Comparison of ENCODE assay signal across 1 cellular context in the genomic region with DNA sequence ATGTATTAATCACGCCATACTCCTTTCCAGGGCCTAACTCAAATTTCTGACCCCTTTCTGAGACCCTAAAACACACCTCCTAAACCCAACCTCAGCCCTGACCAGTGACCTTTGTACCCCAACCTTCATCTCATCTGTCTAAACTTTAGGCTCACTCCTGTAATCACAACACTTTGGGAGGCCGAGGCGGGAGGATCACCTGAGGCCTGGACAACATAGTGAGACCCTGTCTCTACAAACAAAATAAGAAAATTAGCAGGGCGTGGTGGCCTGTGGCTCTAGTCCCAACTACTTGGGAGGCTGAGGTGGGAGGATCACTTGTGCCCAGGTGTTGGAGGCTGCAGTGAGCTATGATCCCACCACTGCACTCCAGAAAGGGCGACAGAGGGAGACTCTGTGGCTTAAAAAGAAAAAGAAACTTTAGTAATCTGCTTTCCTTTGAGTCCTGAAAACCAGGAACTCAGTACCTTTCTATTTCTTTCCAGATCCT.
TF ChIP-seq lines count a peak whose summit lies in the region.

No MANE protein-coding gene starts in this region.

TF ChIP-seq in HepG2, 621 proteins besides CTCF, POLR2A, EP300 and RAD21:
- TF ChIP-seq ELF1 (CRISPR knock-in tag; IDR thresholded peaks at IDR 0.05) (no peak), NFYC (CRISPR knock-in tag; IDR thresholded peaks at IDR 0.05) (no peak), CC2D1A (CRISPR knock-in tag; IDR thresholded peaks at IDR 0.05) (no peak), MEF2D (CRISPR knock-in tag; IDR thresholded peaks at IDR 0.05) (no peak), ZNF678 (CRISPR knock-in tag; IDR thresholded peaks at IDR 0.05) (no peak), ZSCAN21 (CRISPR knock-in tag; IDR thresholded peaks at IDR 0.05; ENCODE audit: borderline replicate concordance) (no peak), ADNP (CRISPR knock-in tag; IDR thresholded peaks at IDR 0.05) (0 out of 2 replicates have a peak, but pooled peaks have one; percentile 28), PAX8 (CRISPR knock-in tag; IDR thresholded peaks at IDR 0.05; ENCODE audit: borderline replicate concordance) (no peak), MBD4 (IDR thresholded peaks at IDR 0.05; ENCODE audit: borderline replicate concordance, low read length) (no peak), PTBP1 (IDR thresholded peaks at IDR 0.05; ENCODE audit: low read depth, low read length, poor library complexity, severe bottlenecking) (no peak), ZNF121 (CRISPR knock-in tag; IDR thresholded peaks at IDR 0.05) (peak; percentile 95)
- TF ChIP-seq, protein P1, sequence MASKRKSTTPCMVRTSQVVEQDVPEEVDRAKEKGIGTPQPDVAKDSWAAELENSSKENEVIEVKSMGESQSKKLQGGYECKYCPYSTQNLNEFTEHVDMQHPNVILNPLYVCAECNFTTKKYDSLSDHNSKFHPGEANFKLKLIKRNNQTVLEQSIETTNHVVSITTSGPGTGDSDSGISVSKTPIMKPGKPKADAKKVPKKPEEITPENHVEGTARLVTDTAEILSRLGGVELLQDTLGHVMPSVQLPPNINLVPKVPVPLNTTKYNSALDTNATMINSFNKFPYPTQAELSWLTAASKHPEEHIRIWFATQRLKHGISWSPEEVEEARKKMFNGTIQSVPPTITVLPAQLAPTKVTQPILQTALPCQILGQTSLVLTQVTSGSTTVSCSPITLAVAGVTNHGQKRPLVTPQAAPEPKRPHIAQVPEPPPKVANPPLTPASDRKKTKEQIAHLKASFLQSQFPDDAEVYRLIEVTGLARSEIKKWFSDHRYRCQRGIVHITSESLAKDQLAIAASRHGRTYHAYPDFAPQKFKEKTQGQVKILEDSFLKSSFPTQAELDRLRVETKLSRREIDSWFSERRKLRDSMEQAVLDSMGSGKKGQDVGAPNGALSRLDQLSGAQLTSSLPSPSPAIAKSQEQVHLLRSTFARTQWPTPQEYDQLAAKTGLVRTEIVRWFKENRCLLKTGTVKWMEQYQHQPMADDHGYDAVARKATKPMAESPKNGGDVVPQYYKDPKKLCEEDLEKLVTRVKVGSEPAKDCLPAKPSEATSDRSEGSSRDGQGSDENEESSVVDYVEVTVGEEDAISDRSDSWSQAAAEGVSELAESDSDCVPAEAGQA (IDR thresholded peaks at IDR 0.05; ENCODE audit: low read depth), result no peak
- TF ChIP-seq, protein P1 (CRISPR knock-in tag; IDR thresholded peaks at IDR 0.05; ENCODE audit: borderline replicate concordance), result no peak
- TF ChIP-seq, protein P2, sequence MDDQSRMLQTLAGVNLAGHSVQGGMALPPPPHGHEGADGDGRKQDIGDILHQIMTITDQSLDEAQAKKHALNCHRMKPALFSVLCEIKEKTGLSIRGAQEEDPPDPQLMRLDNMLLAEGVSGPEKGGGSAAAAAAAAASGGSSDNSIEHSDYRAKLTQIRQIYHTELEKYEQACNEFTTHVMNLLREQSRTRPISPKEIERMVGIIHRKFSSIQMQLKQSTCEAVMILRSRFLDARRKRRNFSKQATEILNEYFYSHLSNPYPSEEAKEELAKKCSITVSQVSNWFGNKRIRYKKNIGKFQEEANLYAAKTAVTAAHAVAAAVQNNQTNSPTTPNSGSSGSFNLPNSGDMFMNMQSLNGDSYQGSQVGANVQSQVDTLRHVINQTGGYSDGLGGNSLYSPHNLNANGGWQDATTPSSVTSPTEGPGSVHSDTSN (CRISPR knock-in tag; IDR thresholded peaks at IDR 0.05; ENCODE audit: borderline replicate concordance), result no peak
- TF ChIP-seq, protein P3, sequence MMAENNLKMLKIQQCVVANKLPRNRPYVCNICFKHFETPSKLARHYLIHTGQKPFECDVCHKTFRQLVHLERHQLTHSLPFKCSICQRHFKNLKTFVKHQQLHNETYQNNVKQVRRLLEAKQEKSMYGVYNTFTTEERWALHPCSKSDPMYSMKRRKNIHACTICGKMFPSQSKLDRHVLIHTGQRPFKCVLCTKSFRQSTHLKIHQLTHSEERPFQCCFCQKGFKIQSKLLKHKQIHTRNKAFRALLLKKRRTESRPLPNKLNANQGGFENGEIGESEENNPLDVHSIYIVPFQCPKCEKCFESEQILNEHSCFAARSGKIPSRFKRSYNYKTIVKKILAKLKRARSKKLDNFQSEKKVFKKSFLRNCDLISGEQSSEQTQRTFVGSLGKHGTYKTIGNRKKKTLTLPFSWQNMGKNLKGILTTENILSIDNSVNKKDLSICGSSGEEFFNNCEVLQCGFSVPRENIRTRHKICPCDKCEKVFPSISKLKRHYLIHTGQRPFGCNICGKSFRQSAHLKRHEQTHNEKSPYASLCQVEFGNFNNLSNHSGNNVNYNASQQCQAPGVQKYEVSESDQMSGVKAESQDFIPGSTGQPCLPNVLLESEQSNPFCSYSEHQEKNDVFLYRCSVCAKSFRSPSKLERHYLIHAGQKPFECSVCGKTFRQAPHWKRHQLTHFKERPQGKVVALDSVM (CRISPR knock-in tag; IDR thresholded peaks at IDR 0.05), result peak; percentile 95
TF ChIP-seq in HepG2: peak in this region for 3.
